ENCODE assay signal across 31 cellular contexts in the genomic region with DNA sequence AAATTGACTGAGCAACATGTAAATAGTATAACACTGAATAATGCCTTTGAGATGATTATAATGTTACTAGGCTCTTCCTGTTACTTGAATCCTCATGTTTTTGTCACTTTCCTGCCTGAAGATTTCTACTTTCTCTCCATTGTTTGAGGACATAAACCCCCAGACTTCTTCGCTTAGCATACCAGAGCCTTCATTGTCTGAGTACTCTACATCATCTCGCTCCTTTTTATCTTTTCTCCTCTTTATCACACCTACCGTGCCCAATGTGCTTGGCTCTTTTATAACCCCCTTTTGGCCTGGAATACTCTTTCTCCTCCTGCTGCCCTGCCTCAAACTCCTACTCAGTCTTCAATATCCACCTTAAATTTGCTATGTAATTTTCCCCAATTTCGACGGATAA.
"Had no signal": no experiment of that assay in that cellular context is flagged by ENCODE, and none has a peak within 500 bp of the region (broad histone marks: within the 10 kb centered on the region; RNA-seq: fewer than 3 reads in every experiment).

No MANE protein-coding gene starts in this region.

- H3K4me1 ChIP-seq: foreskin keratinocyte, parathyroid adenoma, thyroid gland had no signal

- H3K79me2 ChIP-seq: parathyroid adenoma had no signal

- H3K27me3 Mint-ChIP-seq: activated CD4-positive, alpha-beta memory T cell treated with anti-CD3 and anti-CD28 coated beads for 36 hours; activated T-helper 17 cell treated with anti-CD3 and anti-CD28 coated beads, Interleukin-2, amount 50 U/mL, for 72 hours; naive thymus-derived CD4-positive, alpha-beta T cell; stimulated activated memory B cell treated with anti-CD40 and anti-IgM and Interleukin-4, amounts not matched to agents 10 μg/mL and 1 μg/mL and 100 μg/mL, for 72 hours had no signal

- H3K36me3 ChIP-seq: brain microvascular endothelial cell, esophagus muscularis mucosa, heart right ventricle, stomach, thyroid gland, upper lobe of left lung, vagina had no signal

- H3K4me3 ChIP-seq: esophagus muscularis mucosa, heart right ventricle, psoas muscle, smooth muscle cell, stomach, thyroid gland, upper lobe of left lung, vagina had no signal

- H3K36me3 Mint-ChIP-seq: activated CD4-positive, alpha-beta memory T cell treated with anti-CD3 and anti-CD28 coated beads for 36 hours; naive thymus-derived CD4-positive, alpha-beta T cell; stimulated activated memory B cell treated with anti-CD40 and anti-IgM and Interleukin-4, amounts not matched to agents 10 μg/mL and 1 μg/mL and 100 μg/mL, for 72 hours had no signal

- H3K4me3 Mint-ChIP-seq: activated CD4-positive, alpha-beta memory T cell treated with anti-CD3 and anti-CD28 coated beads for 36 hours; activated T-helper 17 cell treated with anti-CD3 and anti-CD28 coated beads, Interleukin-2, amount 50 U/mL, for 72 hours; mesothelial cell of epicardium; naive thymus-derived CD4-positive, alpha-beta T cell; stimulated activated memory B cell treated with anti-CD40 and anti-IgM and Interleukin-4, amounts not matched to agents 10 μg/mL and 1 μg/mL and 100 μg/mL, for 72 hours had no signal

- H3K27ac Mint-ChIP-seq: activated CD4-positive, alpha-beta memory T cell treated with anti-CD3 and anti-CD28 coated beads for 36 hours; activated T-helper 17 cell treated with anti-CD3 and anti-CD28 coated beads, Interleukin-2, amount 50 U/mL, for 72 hours; naive thymus-derived CD4-positive, alpha-beta T cell; stimulated activated memory B cell treated with anti-CD40 and anti-IgM and Interleukin-4, amounts not matched to agents 10 μg/mL and 1 μg/mL and 100 μg/mL, for 72 hours had no signal

- H3K9me3 ChIP-seq: esophagus muscularis mucosa, heart right ventricle, psoas muscle, stomach, thyroid gland, upper lobe of left lung, vagina had no signal

- ATAC-seq: activated CD4-positive, CD25-positive, alpha-beta regulatory T cell treated with anti-CD3 and anti-CD28 coated beads, Interleukin-2, amount 50 U/mL, for 24 hours; activated T-helper 17 cell treated with anti-CD3 and anti-CD28 coated beads, Interleukin-2, amount 50 U/mL, for 72 hours; foreskin keratinocyte; heart right ventricle; naive thymus-derived CD4-positive, alpha-beta T cell; psoas muscle; stimulated activated memory B cell treated with anti-CD40 and anti-IgM and Interleukin-4, amounts not matched to agents 10 μg/mL and 1 μg/mL and 100 μg/mL, for 72 hours had no signal

- DNase-seq: activated CD4-positive, alpha-beta memory T cell treated with anti-CD3 and anti-CD28 coated beads for 36 hours; activated CD4-positive, alpha-beta T cell treated with anti-CD3 and anti-CD28 coated beads for 48 hours; activated CD8-positive, alpha-beta memory T cell treated with anti-CD3 and anti-CD28 coated beads, Interleukin-2, amount 50 U/mL, for 4 hours; activated gamma-delta T cell treated with Interleukin-2 at 50 U/mL for 16 hours; activated naive CD4-positive, alpha-beta T cell treated with anti-CD3 and anti-CD28 coated beads, Interleukin-2, amount 50 U/mL, for 16 hours; activated T-cell treated with anti-CD3 and anti-CD28 coated beads, Interleukin-2, amount 50 U/mL, for 1 hour; amniotic stem cell; brain microvascular endothelial cell; foreskin keratinocyte; heart right ventricle; left colon; mammary epithelial cell; naive thymus-derived CD4-positive, alpha-beta T cell; occipital lobe; psoas muscle; stimulated activated CD4-positive, alpha-beta T cell treated with anti-CD3 and anti-CD28 coated beads, Interleukin-1b, Interleukin-23, amount 100 ng/mL, for 48 hours; stimulated activated CD4-positive, alpha-beta T cell treated with anti-CD3 and anti-CD28 coated beads, Interleukin-4, amount 100 ng/mL, for 4 hours; stimulated activated CD8-positive, alpha-beta memory T cell treated with anti-CD3 and anti-CD28 coated beads, Interleukin-4, amount 100 ng/mL, for 48 hours; stomach; T-helper 9 cell; upper lobe of left lung had no signal

- H3K9me3 Mint-ChIP-seq: activated CD4-positive, alpha-beta memory T cell treated with anti-CD3 and anti-CD28 coated beads for 36 hours; activated T-helper 17 cell treated with anti-CD3 and anti-CD28 coated beads, Interleukin-2, amount 50 U/mL, for 72 hours; mesothelial cell of epicardium; naive thymus-derived CD4-positive, alpha-beta T cell; stimulated activated memory B cell treated with anti-CD40 and anti-IgM and Interleukin-4, amounts not matched to agents 10 μg/mL and 1 μg/mL and 100 μg/mL, for 72 hours had no signal

- H3K27me3 ChIP-seq: brain microvascular endothelial cell, esophagus muscularis mucosa, foreskin keratinocyte, heart right ventricle, stomach, thyroid gland, upper lobe of left lung, vagina had no signal

- H3K27ac ChIP-seq: brain microvascular endothelial cell, esophagus muscularis mucosa, foreskin keratinocyte, heart right ventricle, parathyroid adenoma, psoas muscle, stomach, thyroid gland, upper lobe of left lung, vagina, VCaP had no signal

- H2AFZ ChIP-seq: parathyroid adenoma had no signal

- H3K4me2 ChIP-seq: smooth muscle cell had no signal

- H3K9ac ChIP-seq: parathyroid adenoma had no signal
